7 cellular contexts compared by ENCODE assay signal in genomic region chr13:50129065-50129922, GRCh38.
A peak's percentile ranks its signal among the peaks of the same experiment; 100 is the strongest.
DNase-seq lines count a peak whose midpoint lies in the region; ATAC-seq and TF ChIP-seq lines count a peak whose summit lies in the region.

No MANE protein-coding gene starts in this region.

- peaks cover 7% of the 10 kb centered on the region for H3K9me3 Mint-ChIP-seq in activated T-helper 1 cell treated with anti-CD3 and anti-CD28 coated beads, Interleukin-12 subunit alpha, Interleukin-12 subunit beta, Interleukin-2, Interleukin-4 antibody, amounts not matched to agents 30 ng/mL and 10 ng/mL and 1 ng/mL, durations not matched to agents 14 hours and 24 hours and 36 hours

- H3K4me3 Mint-ChIP-seq in activated T-helper 1 cell treated with anti-CD3 and anti-CD28 coated beads, Interleukin-12 subunit alpha, Interleukin-12 subunit beta, Interleukin-2, Interleukin-4 antibody, amounts not matched to agents 30 ng/mL and 10 ng/mL and 1 ng/mL, durations not matched to agents 14 hours and 24 hours and 36 hours = peak overlapping the region; percentile 83

- no CpG with 5 or more reads among the region's 42 CpGs for WGBS in iPS DF 6.9 (ENCODE audit: insufficient coverage, insufficient read length)
- WGBS in stomach, 5 donors = 24 to 33% (median 28%) methylated on average over 41 to 42 of the region's 42 CpGs

- DNase-seq in HFF-Myc (ENCODE audit: extremely low read depth, low read depth) (no peak), iPS DF 6.9 (ENCODE audit: low read depth, low spot score) (no peak), stomach (no peak), AG08396 (ENCODE audit: low spot score) (no peak), DMS79 (lab: John Stamatoyannopoulos, UW) (no peak)
- peak; percentile 25 for DNase-seq in activated T-helper 1 cell treated with anti-CD3 and anti-CD28 coated beads, Interleukin-12 subunit alpha, Interleukin-12 subunit beta, Interleukin-2, Interleukin-4 antibody, amounts not matched to agents 30 ng/mL and 10 ng/mL and 1 ng/mL, durations not matched to agents 14 hours and 24 hours and 36 hours (ENCODE audit: low spot score)

- peaks cover 56% of the 10 kb centered on the region for H3K4me1 Mint-ChIP-seq in activated T-helper 1 cell treated with anti-CD3 and anti-CD28 coated beads, Interleukin-12 subunit alpha, Interleukin-12 subunit beta, Interleukin-2, Interleukin-4 antibody, amounts not matched to agents 30 ng/mL and 10 ng/mL and 1 ng/mL, durations not matched to agents 14 hours and 24 hours and 36 hours (ENCODE audit: low read depth)

- H3K9me3 ChIP-seq in iPS DF 6.9 (ENCODE audit: control insufficient read depth, insufficient read depth, low read length) (no peaks in the 10 kb centered on the region), stomach (peaks cover 0 to 9% (median 0%) of the 10 kb centered on the region in 4 donors)

- H3K4me1 ChIP-seq in iPS DF 6.9 (ENCODE audit: control insufficient read depth, insufficient read depth, low read length) (peaks cover 10% of the 10 kb centered on the region), stomach (peaks cover 31 to 64% (median 52%) of the 10 kb centered on the region in 4 donors)

- ATAC-seq in HG03571 (IDR thresholded peaks at IDR 0.05; ENCODE audit: unreplicated experiment) = no peak

- H3K27me3 ChIP-seq in iPS DF 6.9 (ENCODE audit: control insufficient read depth, insufficient read depth, low read length) (peaks cover 81% of the 10 kb centered on the region), stomach (peaks cover 25 to 78% (median 70%) of the 10 kb centered on the region in 3 donors)

- H3K27me3 Mint-ChIP-seq in activated T-helper 1 cell treated with anti-CD3 and anti-CD28 coated beads, Interleukin-12 subunit alpha, Interleukin-12 subunit beta, Interleukin-2, Interleukin-4 antibody, amounts not matched to agents 30 ng/mL and 10 ng/mL and 1 ng/mL, durations not matched to agents 14 hours and 24 hours and 36 hours (ENCODE audit: insufficient read depth) = peaks cover 30% of the 10 kb centered on the region

- H3K36me3 Mint-ChIP-seq in activated T-helper 1 cell treated with anti-CD3 and anti-CD28 coated beads, Interleukin-12 subunit alpha, Interleukin-12 subunit beta, Interleukin-2, Interleukin-4 antibody, amounts not matched to agents 30 ng/mL and 10 ng/mL and 1 ng/mL, durations not matched to agents 14 hours and 24 hours and 36 hours (ENCODE audit: low read depth) = peaks cover 8% of the 10 kb centered on the region

- H3K36me3 ChIP-seq in iPS DF 6.9 (ENCODE audit: control insufficient read depth, insufficient read depth, low read length) (no peaks in the 10 kb centered on the region), stomach (no peaks in the 10 kb centered on the region)

- TF ChIP-seq CTCF in HFF-Myc (IDR thresholded peaks at IDR 0.05; ENCODE audit: low read depth, low read length, missing control alignments) (no peak), stomach (IDR thresholded peaks at IDR 0.05) (no peak)

- H3K4me3 ChIP-seq in HFF-Myc (replicated peaks; ENCODE audit: low read depth, low read length) (peak overlapping the region; percentile 36), iPS DF 6.9 (ENCODE audit: low read length) (peak overlapping the region; percentile 29; the same call in 1 of the 2 replicates), stomach (peak overlapping the region; percentile 26 to 50 (median 36))

- TF ChIP-seq EP300 in stomach (IDR thresholded peaks at IDR 0.05) = no peak

- H3K27ac ChIP-seq in iPS DF 6.9 (ENCODE audit: low read length) (no peak overlapping the region), stomach (peak overlapping the region in 2 of 5 donors; percentile 12 to 34)

- no peak for TF ChIP-seq POLR2A in stomach (IDR thresholded peaks at IDR 0.05)

- intact Hi-C loops in activated T-helper 1 cell treated with anti-CD3 and anti-CD28 coated beads, Interleukin-12 subunit alpha, Interleukin-12 subunit beta, Interleukin-2, Interleukin-4 antibody, amounts not matched to agents 30 ng/mL and 10 ng/mL and 1 ng/mL, durations not matched to agents 14 hours and 24 hours and 36 hours (cut with micrococcal nuclease) = no loop called here
- intact Hi-C loops in stomach (cut with DNase I; ENCODE audit: low total_unique reads) = no loop called here

- H3K27ac Mint-ChIP-seq in activated T-helper 1 cell treated with anti-CD3 and anti-CD28 coated beads, Interleukin-12 subunit alpha, Interleukin-12 subunit beta, Interleukin-2, Interleukin-4 antibody, amounts not matched to agents 30 ng/mL and 10 ng/mL and 1 ng/mL, durations not matched to agents 14 hours and 24 hours and 36 hours = peak overlapping the region; percentile 94
